ENCODE assay signal across 21 cellular contexts in the genomic region with DNA sequence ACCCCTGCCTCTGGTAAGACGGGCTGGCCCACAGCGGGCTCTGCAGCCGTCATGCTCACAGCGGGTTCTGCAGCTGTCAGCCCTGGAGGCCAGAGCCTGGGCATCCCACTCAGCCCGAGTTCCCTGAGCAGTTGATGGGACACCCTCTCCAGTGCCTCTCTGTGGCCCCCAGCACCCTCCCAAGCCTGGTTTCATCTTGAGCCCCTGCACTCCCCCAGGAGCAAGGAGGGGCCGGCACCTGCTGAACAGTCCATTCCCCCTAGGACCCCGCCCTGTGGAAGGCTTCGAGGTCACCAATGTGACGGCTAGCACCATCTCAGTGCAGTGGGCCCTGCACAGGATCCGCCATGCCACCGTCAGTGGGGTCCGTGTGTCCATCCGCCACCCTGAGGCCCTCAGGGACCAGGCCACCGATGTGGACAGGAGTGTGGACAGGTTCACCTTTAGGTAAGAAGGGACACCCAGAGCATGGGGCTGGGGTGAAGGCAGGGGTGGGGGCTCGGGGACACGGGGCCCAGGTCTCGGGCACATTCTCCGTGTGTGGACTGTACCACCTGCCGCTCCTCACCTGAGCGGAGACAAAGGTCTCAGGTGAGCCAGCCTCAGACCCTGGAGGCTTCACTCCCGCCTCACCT.
"Had no signal": no experiment of that assay in that cellular context is flagged by ENCODE, and none has a peak within 500 bp of the region (broad histone marks: within the 10 kb centered on the region; RNA-seq: fewer than 3 reads in every experiment).

No MANE protein-coding gene starts in this region.

- H3K36me3 ChIP-seq: WERI-Rb-1 had no signal

- H3K9me3 Mint-ChIP-seq: activated CD4-positive, alpha-beta T cell treated with anti-CD3 and anti-CD28 coated beads, Interleukin-2, amount 10 ng/mL, durations not matched to agents 7 days and 5 days; activated naive CD4-positive, alpha-beta T cell treated with anti-CD3 and anti-CD28 coated beads, Interleukin-2, amount 10 ng/mL, durations not matched to agents 7 days and 5 days; activated T-cell treated with anti-CD3 and anti-CD28 coated beads, Interleukin-2, amount 50 U/mL, for 72 hours; endodermal cell; immature natural killer cell; nephron progenitor cell; stimulated activated naive CD8-positive, alpha-beta T cell treated with anti-CD3 and anti-CD28 coated beads, Interleukin-15, Interleukin-2, amounts not matched to agents 100 ng/mL and 50 ng/mL, for 24 hours; T-cell; T-helper 2 cell treated with Interferon-gamma antibody and Interleukin-4, amounts not matched to agents 5 μg/mL and 100 μg/mL, for 36 hours had no signal

- H3K4me3 Mint-ChIP-seq: activated CD4-positive, alpha-beta T cell treated with anti-CD3 and anti-CD28 coated beads, Interleukin-2, amount 10 ng/mL, durations not matched to agents 7 days and 5 days; activated naive CD4-positive, alpha-beta T cell treated with anti-CD3 and anti-CD28 coated beads, Interleukin-2, amount 10 ng/mL, durations not matched to agents 7 days and 5 days; activated T-cell treated with anti-CD3 and anti-CD28 coated beads, Interleukin-2, amount 50 U/mL, for 72 hours; endodermal cell; immature natural killer cell; nephron progenitor cell; stimulated activated naive CD8-positive, alpha-beta T cell treated with anti-CD3 and anti-CD28 coated beads, Interleukin-15, Interleukin-2, amounts not matched to agents 100 ng/mL and 50 ng/mL, for 24 hours; T-cell; T-helper 2 cell treated with Interferon-gamma antibody and Interleukin-4, amounts not matched to agents 5 μg/mL and 100 μg/mL, for 36 hours had no signal

- H3K4me3 ChIP-seq: coronary artery, spleen, tibial artery had no signal

- H3K9me3 ChIP-seq: spleen, tibial artery had no signal

- H3K36me3 Mint-ChIP-seq: activated naive CD4-positive, alpha-beta T cell treated with anti-CD3 and anti-CD28 coated beads, Interleukin-2, amount 10 ng/mL, durations not matched to agents 7 days and 5 days; immature natural killer cell had no signal

- FAIRE-seq: bronchial epithelial cell, TTC549 had no signal

- ATAC-seq: activated T-cell treated with anti-CD3 and anti-CD28 coated beads, Interleukin-2, amount 50 U/mL, for 72 hours; T-cell had no signal

- DNase-seq: activated CD4-positive, alpha-beta T cell treated with anti-CD3 and anti-CD28 coated beads, Interleukin-2, amount 10 ng/mL, durations not matched to agents 7 days and 5 days; activated CD4-positive, CD25-positive, alpha-beta regulatory T cell treated with anti-CD3 and anti-CD28 coated beads, Interleukin-2, amount 50 U/mL, for 72 hours; activated effector memory CD4-positive, alpha-beta T cell treated with Interleukin-2 at 50 U/mL for 16 hours; activated naive CD4-positive, alpha-beta T cell treated with anti-CD3 and anti-CD28 coated beads, Interleukin-2, amount 10 ng/mL, durations not matched to agents 7 days and 5 days; activated T-cell treated with anti-CD3 and anti-CD28 coated beads, Interleukin-2, amount 50 U/mL, for 72 hours; amygdala; cerebellar nuclear complex; immature natural killer cell; spleen; stimulated activated CD4-positive, alpha-beta T cell treated with anti-CD3 and anti-CD28 coated beads, Interleukin-4, amount 100 ng/mL, for 24 hours; substantia nigra; WERI-Rb-1 had no signal

- H3K27ac Mint-ChIP-seq: activated CD4-positive, alpha-beta T cell treated with anti-CD3 and anti-CD28 coated beads, Interleukin-2, amount 10 ng/mL, durations not matched to agents 7 days and 5 days; activated naive CD4-positive, alpha-beta T cell treated with anti-CD3 and anti-CD28 coated beads, Interleukin-2, amount 10 ng/mL, durations not matched to agents 7 days and 5 days; activated T-cell treated with anti-CD3 and anti-CD28 coated beads, Interleukin-2, amount 50 U/mL, for 72 hours; endodermal cell; immature natural killer cell; nephron progenitor cell; stimulated activated naive CD8-positive, alpha-beta T cell treated with anti-CD3 and anti-CD28 coated beads, Interleukin-15, Interleukin-2, amounts not matched to agents 100 ng/mL and 50 ng/mL, for 24 hours; T-cell; T-helper 2 cell treated with Interferon-gamma antibody and Interleukin-4, amounts not matched to agents 5 μg/mL and 100 μg/mL, for 36 hours had no signal

- H3K4me1 Mint-ChIP-seq: endodermal cell had no signal

- H3K27ac ChIP-seq: coronary artery, spleen, tibial artery, WERI-Rb-1 had no signal
